ENCODE assay signal across 8 cellular contexts in genomic region chr18:11149441-11150270, GRCh38. TPM values are rescaled to one million over a fixed set of nuclear protein-coding genes. Genes with fewer than 3 reads are reported as not detected.
DNase-seq lines count a peak whose midpoint lies in the region; ATAC-seq, FAIRE-seq and TF ChIP-seq lines count a peak whose summit lies in the region.

TSS of gene PIEZO2 (minus strand) at chr18:11149569. CDS start at chr18:11148588, 981 bp downstream.

- H3K27ac Mint-ChIP-seq in CD8-positive, alpha-beta memory T cell = no peak within 1 kb of the TSS

- BruUV-seq in endothelial cell of umbilical vein (replicated peaks; lab: Mats Ljungman, UMichigan) = no TSS peak

- peaks cover 0 to 9% (median 4%) of the 10 kb centered on the region in 5 donors for H3K9me3 Mint-ChIP-seq in CD8-positive, alpha-beta memory T cell

- no peak for TF ChIP-seq CTCF in endothelial cell of umbilical vein (IDR thresholded peaks at IDR 0.05; ENCODE audit: extremely low read depth in 1 of 2, insufficient read depth in 1 of 2, low read depth in 1 of 2, low read length in 2 of 2)

- CTCF ChIA-PET in endothelial cell of umbilical vein (lab: Charles Lee) = interaction anchor here (8.0 kb wide), 1 partner anchor 588 kb away, joined by 234 read pairs; no protein-coding TSS in a partner anchor
- CTCF ChIA-PET in CD8-positive, alpha-beta memory T cell (lab: Charles Lee) = no interaction called here

- no peaks in the 10 kb centered on the region for H3K36me3 ChIP-seq in endothelial cell of umbilical vein (ENCODE audit: control insufficient read depth in 2 of 2, extremely low read depth in 1 of 2, insufficient read depth in 2 of 2, low read length in 2 of 2)
- no peaks in the 10 kb centered on the region for H3K36me3 ChIP-seq in CD8-positive, alpha-beta memory T cell (ENCODE audit: insufficient read depth, low read length)

- H3K27me3 Mint-ChIP-seq in CD8-positive, alpha-beta memory T cell = peaks cover 11 to 30% of the 10 kb centered on the region in 2 donors

- peaks cover 44 to 47% of the 10 kb centered on the region in 2 experiments for H3K27me3 ChIP-seq in endothelial cell of umbilical vein (ENCODE audit: control insufficient read depth in 2 of 2, insufficient read depth in 2 of 2, low read length in 2 of 2)
- no peaks in the 10 kb centered on the region for H3K27me3 ChIP-seq in CD8-positive, alpha-beta memory T cell (ENCODE audit: insufficient read depth, low read length, poor library complexity, severe bottlenecking)

- no peak within 1 kb of the TSS for H3K9ac ChIP-seq in endothelial cell of umbilical vein (replicated peaks; ENCODE audit: extremely low read depth, insufficient read depth, low read length)

- dilution Hi-C loops in endothelial cell of umbilical vein (cut with MboI; ENCODE audit: extremely low pct_ligation_motif_present, low sequenced_read_pairs) = no loop called here

- H3K9me3 ChIP-seq in endothelial cell of umbilical vein (replicated peaks; ENCODE audit: control insufficient read depth, insufficient read depth, low read length) = no peaks in the 10 kb centered on the region
- no peaks in the 10 kb centered on the region for H3K9me3 ChIP-seq in CD8-positive, alpha-beta memory T cell (ENCODE audit: low read length)

- FAIRE-seq in endothelial cell of umbilical vein (lab: Jason Lieb, UNC) (no peak), urothelium cell line (lab: Jason Lieb, UNC) (peak; percentile 46)

- H4K20me1 ChIP-seq in endothelial cell of umbilical vein (replicated peaks; ENCODE audit: control insufficient read depth, extremely low read depth, insufficient read depth, low read length) = no peaks in the 10 kb centered on the region

- POLR2A ChIA-PET in endothelial cell of umbilical vein (lab: Charles Lee) = no interaction called here
- POLR2A ChIA-PET in CD8-positive, alpha-beta memory T cell (lab: Charles Lee) = no interaction called here

- no peak for TF ChIP-seq POLR2A in endothelial cell of umbilical vein (IDR thresholded peaks at IDR 0.05; ENCODE audit: low read depth, low read length)

- H3K4me3 Mint-ChIP-seq in CD8-positive, alpha-beta memory T cell = no peak within 1 kb of the TSS

- intact Hi-C loops in endothelial cell of umbilical vein (cut with micrococcal nuclease) = loop anchor here (5.0 kb wide), 2 partner anchors 487 to 1177 kb away; no protein-coding TSS in a partner anchor

- H3K4me1 Mint-ChIP-seq in CD8-positive, alpha-beta memory T cell = peaks cover 0 to 4% (median 0%) of the 10 kb centered on the region in 3 donors

- H3K4me2 ChIP-seq in endothelial cell of umbilical vein (ENCODE audit: insufficient read depth, low read length) = peak within 1 kb of the TSS; percentile 38

- H3K79me2 ChIP-seq in endothelial cell of umbilical vein (ENCODE audit: control insufficient read depth, insufficient read depth, low read length) = no peaks in the 10 kb centered on the region

- H3K4me1 ChIP-seq in endothelial cell of umbilical vein (ENCODE audit: control insufficient read depth, extremely low read depth, insufficient read depth, low read length) = no peaks in the 10 kb centered on the region
- no peaks in the 10 kb centered on the region for H3K4me1 ChIP-seq in CD8-positive, alpha-beta memory T cell (ENCODE audit: insufficient read depth, low read length)

- H3K27ac ChIP-seq in endothelial cell of umbilical vein (ENCODE audit: insufficient read depth, low read depth, low read length) = no peak within 1 kb of the TSS
- H3K27ac ChIP-seq in CD8-positive, alpha-beta memory T cell (ENCODE audit: low read depth, low read length) = no peak within 1 kb of the TSS

- peak within 1 kb of the TSS; percentile 72 for H2AFZ ChIP-seq in endothelial cell of umbilical vein (ENCODE audit: low read depth, low read length)

- DNase-seq in ELF-1 (ENCODE audit: low read depth, low spot score) (peak; percentile 90), NCI-H2171 (lab: John Stamatoyannopoulos, UW) (peak; percentile 53), endothelial cell of umbilical vein (ENCODE audit: low read depth, low spot score) (peak; percentile 29), mucosa of gallbladder (ENCODE audit: low spot score) (peak; percentile 50), urothelium cell line (ENCODE audit: low spot score) (peak; percentile 98)
- DNase-seq in CD8-positive, alpha-beta memory T cell = no peak

- H3K4me3 ChIP-seq in endothelial cell of umbilical vein (replicated peaks in 1 of 3; ENCODE audit: insufficient read depth in 1 of 3, low read depth in 1 of 3, low read length in 3 of 3) = peak within 1 kb of the TSS in 2 of 3 experiments; percentile 21 to 25
- H3K4me3 ChIP-seq in CD8-positive, alpha-beta memory T cell (ENCODE audit: low read length) = no peak within 1 kb of the TSS

- H3K36me3 Mint-ChIP-seq in CD8-positive, alpha-beta memory T cell = no peaks in the 10 kb centered on the region

- ATAC-seq in GM21423 (IDR thresholded peaks at IDR 0.05; ENCODE audit: unreplicated experiment) = peak; percentile 88
- ATAC-seq in HG03439 (IDR thresholded peaks at IDR 0.05; ENCODE audit: unreplicated experiment) = no peak

- no peaks in the 10 kb centered on the region for H3K9me1 ChIP-seq in endothelial cell of umbilical vein (replicated peaks; ENCODE audit: control insufficient read depth, extremely low read depth, insufficient read depth, low read length)

TF ChIP-seq in endothelial cell of umbilical vein, 7 proteins besides CTCF, POLR2A, EP300 and RAD21:
- TF ChIP-seq GATA2 (IDR thresholded peaks at IDR 0.05; ENCODE audit: insufficient read depth, insufficient read length, low read depth, low read length) (no peak), EZH2 (IDR thresholded peaks at IDR 0.05; ENCODE audit: borderline replicate concordance, low read depth, low read length, severe bottlenecking) (peak; percentile 33)

RNA-seq across cellular contexts. Expression of gene PIEZO2, which starts in this region (rescaled TPM):
- total RNA-seq in endothelial cell of umbilical vein = 5.0 and 11.2 TPM in 2 replicates
- polyA plus RNA-seq in endothelial cell of umbilical vein = 1.2 and 1.7 TPM in 2 replicates
- polyA plus RNA-seq in endothelial cell of umbilical vein (2011; cell fraction: cytosol; rRNA removed) = 0.87 and 1.8 TPM in 2 replicates
- 2.5 and 4.2 TPM in 2 replicates for polyA plus RNA-seq in endothelial cell of umbilical vein (2011; cell fraction: nucleus; rRNA removed)
- 1.8 and 2.0 TPM in 2 replicates for polyA plus RNA-seq in endothelial cell of umbilical vein (2012)
- polyA minus RNA-seq in endothelial cell of umbilical vein = 5.7 and 14.9 TPM in 2 replicates
- not detected for polyA minus RNA-seq in endothelial cell of umbilical vein (2011; cell fraction: cytosol; rRNA and poly(A)+ RNA removed)
- polyA minus RNA-seq in endothelial cell of umbilical vein (2011; cell fraction: nucleus; rRNA and poly(A)+ RNA removed) = 5.8 and 8.5 TPM in 2 replicates
- total RNA-seq in mucosa of gallbladder = 1.5 TPM
- total RNA-seq in CD8-positive, alpha-beta memory T cell = not detected
- polyA plus RNA-seq in CD8-positive, alpha-beta memory T cell = not detected

Comparison
In these comparisons a context has a peak if more than half of its experiments do, and no peak if none do; other contexts are left out.
1. DNase-seq: peak in ELF-1 (single experiment), NCI-H2171 (single experiment), endothelial cell of umbilical vein (single experiment), mucosa of gallbladder (single experiment) and urothelium cell line (single experiment); none in CD8-positive, alpha-beta memory T cell (0 of 5).